ENCODE assay signal across 2 cellular contexts in the genomic region with DNA sequence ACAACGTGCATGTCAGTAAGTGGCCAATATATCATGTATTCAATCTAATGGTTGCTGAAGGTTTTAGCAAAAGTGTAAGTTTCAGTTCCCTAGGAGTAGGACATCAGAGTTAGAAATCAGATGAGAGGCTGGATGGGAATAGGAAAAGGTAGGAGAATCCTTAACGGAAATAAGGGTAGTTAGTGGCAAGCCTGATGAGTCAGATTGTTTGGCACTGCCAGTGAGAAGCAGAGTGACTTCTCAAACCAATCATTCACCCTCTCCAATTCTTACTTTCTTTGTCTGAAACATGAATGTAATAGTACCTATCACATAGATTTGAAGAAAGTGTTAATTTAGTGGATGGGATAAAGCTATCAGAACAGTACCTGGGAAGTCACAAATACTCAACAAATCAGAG.
TF ChIP-seq lines count a peak whose summit lies in the region.

No MANE protein-coding gene starts in this region.

TF ChIP-seq in SK-N-SH treated with all-trans-retinoic acid at 6 μM for 48 hours, 23 proteins besides CTCF, POLR2A, EP300 and RAD21 (continued from another document):
- TF ChIP-seq, protein P1, sequence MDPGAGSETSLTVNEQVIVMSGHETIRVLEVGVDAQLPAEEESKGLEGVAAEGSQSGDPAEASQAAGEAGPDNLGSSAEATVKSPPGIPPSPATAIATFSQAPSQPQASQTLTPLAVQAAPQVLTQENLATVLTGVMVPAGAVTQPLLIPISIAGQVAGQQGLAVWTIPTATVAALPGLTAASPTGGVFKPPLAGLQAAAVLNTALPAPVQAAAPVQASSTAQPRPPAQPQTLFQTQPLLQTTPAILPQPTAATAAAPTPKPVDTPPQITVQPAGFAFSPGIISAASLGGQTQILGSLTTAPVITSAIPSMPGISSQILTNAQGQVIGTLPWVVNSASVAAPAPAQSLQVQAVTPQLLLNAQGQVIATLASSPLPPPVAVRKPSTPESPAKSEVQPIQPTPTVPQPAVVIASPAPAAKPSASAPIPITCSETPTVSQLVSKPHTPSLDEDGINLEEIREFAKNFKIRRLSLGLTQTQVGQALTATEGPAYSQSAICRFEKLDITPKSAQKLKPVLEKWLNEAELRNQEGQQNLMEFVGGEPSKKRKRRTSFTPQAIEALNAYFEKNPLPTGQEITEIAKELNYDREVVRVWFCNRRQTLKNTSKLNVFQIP (CRISPR knock-in tag; IDR thresholded peaks at IDR 0.05; ENCODE audit: borderline replicate concordance, low read depth): no peak
- TF ChIP-seq ZNF565 (CRISPR knock-in tag; conservative IDR thresholded peaks at IDR 0.05; ENCODE audit: low read depth) (no peak), ZNF70 (CRISPR knock-in tag; IDR thresholded peaks at IDR 0.05) (no peak), OSR1 (CRISPR knock-in tag; IDR thresholded peaks at IDR 0.05) (no peak), TOX (CRISPR knock-in tag; IDR thresholded peaks at IDR 0.05; ENCODE audit: borderline replicate concordance) (no peak), GLIS3 (CRISPR knock-in tag; IDR thresholded peaks at IDR 0.05) (no peak), BACH2 (CRISPR knock-in tag; IDR thresholded peaks at IDR 0.05; ENCODE audit: borderline replicate concordance) (no peak), ESRRG (CRISPR knock-in tag; IDR thresholded peaks at IDR 0.05) (no peak), TCF4 (CRISPR knock-in tag; IDR thresholded peaks at IDR 0.05; ENCODE audit: borderline replicate concordance) (no peak), ISL1 (CRISPR knock-in tag; IDR thresholded peaks at IDR 0.05) (no peak), CREB5 (CRISPR knock-in tag; IDR thresholded peaks at IDR 0.05; ENCODE audit: low read depth) (no peak)
- TF ChIP-seq, protein P2, sequence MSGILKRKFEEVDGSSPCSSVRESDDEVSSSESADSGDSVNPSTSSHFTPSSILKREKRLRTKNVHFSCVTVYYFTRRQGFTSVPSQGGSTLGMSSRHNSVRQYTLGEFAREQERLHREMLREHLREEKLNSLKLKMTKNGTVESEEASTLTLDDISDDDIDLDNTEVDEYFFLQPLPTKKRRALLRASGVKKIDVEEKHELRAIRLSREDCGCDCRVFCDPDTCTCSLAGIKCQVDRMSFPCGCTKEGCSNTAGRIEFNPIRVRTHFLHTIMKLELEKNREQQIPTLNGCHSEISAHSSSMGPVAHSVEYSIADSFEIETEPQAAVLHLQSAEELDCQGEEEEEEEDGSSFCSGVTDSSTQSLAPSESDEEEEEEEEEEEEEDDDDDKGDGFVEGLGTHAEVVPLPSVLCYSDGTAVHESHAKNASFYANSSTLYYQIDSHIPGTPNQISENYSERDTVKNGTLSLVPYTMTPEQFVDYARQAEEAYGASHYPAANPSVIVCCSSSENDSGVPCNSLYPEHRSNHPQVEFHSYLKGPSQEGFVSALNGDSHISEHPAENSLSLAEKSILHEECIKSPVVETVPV (CRISPR knock-in tag; IDR thresholded peaks at IDR 0.05): no peak
- TF ChIP-seq, protein P3, sequence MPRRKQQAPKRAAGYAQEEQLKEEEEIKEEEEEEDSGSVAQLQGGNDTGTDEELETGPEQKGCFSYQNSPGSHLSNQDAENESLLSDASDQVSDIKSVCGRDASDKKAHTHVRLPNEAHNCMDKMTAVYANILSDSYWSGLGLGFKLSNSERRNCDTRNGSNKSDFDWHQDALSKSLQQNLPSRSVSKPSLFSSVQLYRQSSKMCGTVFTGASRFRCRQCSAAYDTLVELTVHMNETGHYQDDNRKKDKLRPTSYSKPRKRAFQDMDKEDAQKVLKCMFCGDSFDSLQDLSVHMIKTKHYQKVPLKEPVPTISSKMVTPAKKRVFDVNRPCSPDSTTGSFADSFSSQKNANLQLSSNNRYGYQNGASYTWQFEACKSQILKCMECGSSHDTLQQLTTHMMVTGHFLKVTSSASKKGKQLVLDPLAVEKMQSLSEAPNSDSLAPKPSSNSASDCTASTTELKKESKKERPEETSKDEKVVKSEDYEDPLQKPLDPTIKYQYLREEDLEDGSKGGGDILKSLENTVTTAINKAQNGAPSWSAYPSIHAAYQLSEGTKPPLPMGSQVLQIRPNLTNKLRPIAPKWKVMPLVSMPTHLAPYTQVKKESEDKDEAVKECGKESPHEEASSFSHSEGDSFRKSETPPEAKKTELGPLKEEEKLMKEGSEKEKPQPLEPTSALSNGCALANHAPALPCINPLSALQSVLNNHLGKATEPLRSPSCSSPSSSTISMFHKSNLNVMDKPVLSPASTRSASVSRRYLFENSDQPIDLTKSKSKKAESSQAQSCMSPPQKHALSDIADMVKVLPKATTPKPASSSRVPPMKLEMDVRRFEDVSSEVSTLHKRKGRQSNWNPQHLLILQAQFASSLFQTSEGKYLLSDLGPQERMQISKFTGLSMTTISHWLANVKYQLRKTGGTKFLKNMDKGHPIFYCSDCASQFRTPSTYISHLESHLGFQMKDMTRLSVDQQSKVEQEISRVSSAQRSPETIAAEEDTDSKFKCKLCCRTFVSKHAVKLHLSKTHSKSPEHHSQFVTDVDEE (CRISPR knock-in tag; IDR thresholded peaks at IDR 0.05): no peak
TF ChIP-seq in SK-N-SH treated with all-trans-retinoic acid at 6 μM for 48 hours: peak in this region for 0.

TF ChIP-seq in SK-N-SH, 30 proteins besides CTCF, POLR2A, EP300 and RAD21 (continued from another document):
- TF ChIP-seq ZBTB33 (IDR thresholded peaks at IDR 0.05; ENCODE audit: borderline replicate concordance, low read depth): no peak
- no peak for TF ChIP-seq YY1 (IDR thresholded peaks at IDR 0.05; ENCODE audit: low read depth)
- TF ChIP-seq MEF2A (IDR thresholded peaks at IDR 0.05; ENCODE audit: borderline replicate concordance, low read depth): no peak
- TF ChIP-seq PBX3 (IDR thresholded peaks at IDR 0.05): no peak
- TF ChIP-seq TEAD4 (IDR thresholded peaks at IDR 0.05; ENCODE audit: borderline replicate concordance, insufficient read depth): no peak
- no peak for TF ChIP-seq SMC3 (IDR thresholded peaks at IDR 0.05; ENCODE audit: low read depth, low read length)
- TF ChIP-seq FOXM1 (IDR thresholded peaks at IDR 0.05; ENCODE audit: low read depth): no peak
- TF ChIP-seq FOXJ3 (CRISPR knock-in tag; IDR thresholded peaks at IDR 0.05): no peak
- TF ChIP-seq, protein P4, sequence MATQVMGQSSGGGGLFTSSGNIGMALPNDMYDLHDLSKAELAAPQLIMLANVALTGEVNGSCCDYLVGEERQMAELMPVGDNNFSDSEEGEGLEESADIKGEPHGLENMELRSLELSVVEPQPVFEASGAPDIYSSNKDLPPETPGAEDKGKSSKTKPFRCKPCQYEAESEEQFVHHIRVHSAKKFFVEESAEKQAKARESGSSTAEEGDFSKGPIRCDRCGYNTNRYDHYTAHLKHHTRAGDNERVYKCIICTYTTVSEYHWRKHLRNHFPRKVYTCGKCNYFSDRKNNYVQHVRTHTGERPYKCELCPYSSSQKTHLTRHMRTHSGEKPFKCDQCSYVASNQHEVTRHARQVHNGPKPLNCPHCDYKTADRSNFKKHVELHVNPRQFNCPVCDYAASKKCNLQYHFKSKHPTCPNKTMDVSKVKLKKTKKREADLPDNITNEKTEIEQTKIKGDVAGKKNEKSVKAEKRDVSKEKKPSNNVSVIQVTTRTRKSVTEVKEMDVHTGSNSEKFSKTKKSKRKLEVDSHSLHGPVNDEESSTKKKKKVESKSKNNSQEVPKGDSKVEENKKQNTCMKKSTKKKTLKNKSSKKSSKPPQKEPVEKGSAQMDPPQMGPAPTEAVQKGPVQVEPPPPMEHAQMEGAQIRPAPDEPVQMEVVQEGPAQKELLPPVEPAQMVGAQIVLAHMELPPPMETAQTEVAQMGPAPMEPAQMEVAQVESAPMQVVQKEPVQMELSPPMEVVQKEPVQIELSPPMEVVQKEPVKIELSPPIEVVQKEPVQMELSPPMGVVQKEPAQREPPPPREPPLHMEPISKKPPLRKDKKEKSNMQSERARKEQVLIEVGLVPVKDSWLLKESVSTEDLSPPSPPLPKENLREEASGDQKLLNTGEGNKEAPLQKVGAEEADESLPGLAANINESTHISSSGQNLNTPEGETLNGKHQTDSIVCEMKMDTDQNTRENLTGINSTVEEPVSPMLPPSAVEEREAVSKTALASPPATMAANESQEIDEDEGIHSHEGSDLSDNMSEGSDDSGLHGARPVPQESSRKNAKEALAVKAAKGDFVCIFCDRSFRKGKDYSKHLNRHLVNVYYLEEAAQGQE (IDR thresholded peaks at IDR 0.05; ENCODE audit: low read depth, low read length): no peak
- TF ChIP-seq CHD2 (IDR thresholded peaks at IDR 0.05; ENCODE audit: low read length, partially characterized antibody): no peak
- TF ChIP-seq GATA2 (CRISPR knock-in tag; IDR thresholded peaks at IDR 0.05): no peak
